8 cellular contexts compared by ENCODE assay signal in genomic region chr7:49860293-49860692, GRCh38.
"Had no signal": no experiment of that assay in that cellular context is flagged by ENCODE, and none has a peak within 500 bp of the region (broad histone marks: within the 10 kb centered on the region; RNA-seq: fewer than 3 reads in every experiment).

No MANE protein-coding gene starts in this region.

- ATAC-seq: K562 had no signal

- H2AFZ ChIP-seq: GM23248 had no signal

- DNase-seq: GM23248, H9, HCEC 1CT, IMR-90 had no signal

- H3K4me3 Mint-ChIP-seq: H9 had no signal

- FAIRE-seq: H1, H54, HTR-8/SVneo, K562 had no signal

- H3K27ac ChIP-seq: GM23248 had no signal

- H3K27ac Mint-ChIP-seq: H9 had no signal

- H3K4me3 ChIP-seq: GM23248, K562 had no signal
